10 cellular contexts compared by ENCODE assay signal in the genomic region with DNA sequence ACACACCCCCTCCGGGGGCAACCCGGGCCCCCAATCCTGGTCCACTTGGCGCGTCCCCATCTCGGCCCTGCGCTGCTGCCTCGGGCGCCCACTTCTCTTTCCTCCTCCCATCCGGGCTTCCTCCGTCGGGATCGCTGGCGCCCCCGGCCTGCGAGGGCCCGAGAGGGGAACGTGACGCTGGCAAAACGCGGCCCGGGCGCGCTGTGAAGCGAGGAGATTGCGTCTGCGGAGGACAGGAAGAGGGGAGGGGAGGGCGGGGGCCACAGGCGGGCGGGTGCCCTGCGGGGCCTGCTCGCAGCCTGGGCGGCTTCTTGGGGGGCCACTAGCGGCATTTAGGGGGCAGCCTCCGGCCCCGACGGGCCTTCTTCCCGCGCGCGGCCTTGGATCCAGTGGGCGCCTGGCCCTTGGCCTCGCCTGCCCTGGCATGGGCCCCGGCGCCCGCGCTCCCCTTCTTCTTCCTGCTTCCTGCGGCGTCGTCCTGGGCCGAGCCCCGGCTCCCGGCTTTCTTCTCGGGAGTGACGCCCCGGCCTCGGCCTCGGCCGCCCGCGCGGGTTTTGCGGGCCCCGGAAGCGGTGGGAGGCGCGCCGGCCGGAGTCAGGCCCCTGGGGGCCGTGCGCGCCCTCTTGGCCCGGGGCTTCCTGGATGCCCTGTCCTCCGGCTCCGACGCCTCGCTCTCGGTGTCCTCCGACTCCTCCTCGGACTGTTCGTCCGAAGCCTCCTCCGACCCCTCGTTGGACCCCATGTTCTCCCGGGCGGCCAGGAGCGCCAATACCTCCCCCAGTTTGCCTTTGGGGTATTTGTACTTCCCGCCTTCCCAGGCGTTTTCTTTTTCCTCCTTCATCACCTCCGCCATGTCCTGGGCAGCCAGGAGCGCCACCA. TPM values are rescaled to one million over a fixed set of nuclear protein-coding genes. Genes with fewer than 3 reads are reported as not detected.
A peak's percentile ranks its signal among the peaks of the same experiment; 100 is the strongest.
DNase-seq lines count a peak whose midpoint lies in the region; ATAC-seq, FAIRE-seq and TF ChIP-seq lines count a peak whose summit lies in the region.
"Had no signal": no experiment of that assay in that cellular context is flagged by ENCODE, and none has a peak within 500 bp of the region (broad histone marks: within the 10 kb centered on the region; RNA-seq: fewer than 3 reads in every experiment).

No MANE protein-coding gene starts in this region.

- H4K20me1 ChIP-seq in GM12878 (ENCODE audit: control insufficient read depth, insufficient read depth) = no peaks in the 10 kb centered on the region

- no peak overlapping the region for H3K4me3 ChIP-seq in GM12878
- peak overlapping the region in 4 of 5 donors; percentile 61 to 69 (median 66) for H3K4me3 ChIP-seq in subcutaneous abdominal adipose tissue (ENCODE audit: low read depth in 1 of 5, low read length in 5 of 5)
- H3K4me3 ChIP-seq: K562 had no signal

- in situ Hi-C loops in GM12878 (cut with MboI) = no loop called here

- intact Hi-C loops in GM12878 (cut with micrococcal nuclease; ENCODE audit: unreplicated experiment) = no loop called here
- intact Hi-C loops in left colon (cut with DNase I, micrococcal nuclease) = no loop called here

- no peak for FAIRE-seq in GM12878 (lab: Jason Lieb, UNC)
- FAIRE-seq: K562 had no signal

- H3K27ac ChIP-seq in GM12878 (ENCODE audit: control insufficient read depth, insufficient read depth) = no peak overlapping the region
- no peak overlapping the region for H3K27ac ChIP-seq in subcutaneous abdominal adipose tissue (ENCODE audit: low read depth, low read length)

- RAD21 ChIA-PET in GM12878 (lab: Charles Lee; ENCODE audit: unreplicated experiment) = no interaction called here

- WGBS in GM12878 (ENCODE audit: insufficient coverage, insufficient replicate concordance, low lambda C conversion rate, missing lambda C conversion rate) = 3% methylated on average over 80 of the region's 90 CpGs

- ATAC-seq in GM12878 (no peak), left colon (peak; percentile 38), HG03045 (IDR thresholded peaks at IDR 0.05; ENCODE audit: unreplicated experiment) (no peak)
- ATAC-seq: K562 had no signal

- peak overlapping the region; percentile 33; the same call in 1 of the 2 replicates for H3K4me2 ChIP-seq in GM12878 (ENCODE audit: control insufficient read depth, insufficient read depth)

- no peak for TF ChIP-seq POLR2A in GM12878 (IDR thresholded peaks at IDR 0.05; ENCODE audit: low read depth, low read length)

- H3K36me3 ChIP-seq in GM12878 (ENCODE audit: control insufficient read depth in 2 of 2, insufficient read depth in 2 of 2, low read length in 1 of 2) (no peaks in the 10 kb centered on the region), subcutaneous abdominal adipose tissue (ENCODE audit: control insufficient read depth in 5 of 5, insufficient read depth in 5 of 5, low read length in 5 of 5) (no peaks in the 10 kb centered on the region)

- no peak for TF ChIP-seq CTCF in GM12878 (IDR thresholded peaks at IDR 0.05 in 2 of 3, conservative IDR thresholded peaks at IDR 0.05 in 1 of 3; ENCODE audit: control insufficient read depth in 2 of 3, extremely low read depth in 1 of 3, insufficient read depth in 1 of 3, low read depth in 3 of 3, low read length in 3 of 3)

- TF ChIP-seq EP300 in GM12878 (IDR thresholded peaks at IDR 0.05; ENCODE audit: borderline replicate concordance in 1 of 2, control insufficient read depth in 1 of 2, low read depth in 2 of 2, low read length in 2 of 2) = no peak

- no peak overlapping the region for H2AFZ ChIP-seq in GM12878 (ENCODE audit: control insufficient read depth, low read depth, low read length)

- no peaks in the 10 kb centered on the region for H3K9me3 ChIP-seq in GM12878 (replicated peaks; ENCODE audit: control insufficient read depth, insufficient read depth, low read length)
- no peaks in the 10 kb centered on the region for H3K9me3 ChIP-seq in subcutaneous abdominal adipose tissue (ENCODE audit: control insufficient read depth in 5 of 5, low read length in 5 of 5)

- DNase-seq in NCI-H510A treated with DMSO at 0.1 percent for 48 hours (lab: John Stamatoyannopoulos, UW) (peak; percentile 11), NCI-H510A (lab: John Stamatoyannopoulos, UW) (no peak), GM12878 (ENCODE audit: low read depth, low spot score) (no peak), left colon (no peak), NCI-H446 treated with DMSO at 0.1 percent for 48 hours (lab: John Stamatoyannopoulos, UW) (no peak), NCI-H1694 treated with DMSO at 0.1 percent for 48 hours (lab: John Stamatoyannopoulos, UW) (no peak)
- DNase-seq: hippocampal formation had no signal

- H3K79me2 ChIP-seq in GM12878 (ENCODE audit: control insufficient read depth, insufficient read depth, low read length) = no peaks in the 10 kb centered on the region

- POLR2A ChIA-PET in GM12878 (lab: Charles Lee) = no interaction called here

- CTCF ChIA-PET in GM12878 (lab: Yijun Ruan, JAX) = no interaction called here

- H3K27me3 ChIP-seq in GM12878 (replicated peaks in 1 of 2; ENCODE audit: control insufficient read depth in 2 of 2, insufficient read depth in 2 of 2, low read length in 1 of 2) (peaks cover 20 to 33% of the 10 kb centered on the region in 2 experiments), subcutaneous abdominal adipose tissue (ENCODE audit: control insufficient read depth in 5 of 5, insufficient read depth in 4 of 5, low read length in 5 of 5) (peaks cover 0 to 5% (median 0%) of the 10 kb centered on the region in 5 donors)

- SMC1A ChIA-PET in GM12878 (lab: Charles Lee; ENCODE audit: uncharacterized antibody, unreplicated experiment) = no interaction called here

- H3K9ac ChIP-seq in GM12878 (ENCODE audit: control insufficient read depth, insufficient read depth, low read length) (no peak overlapping the region), subcutaneous abdominal adipose tissue (ENCODE audit: low read length in 5 of 5) (peak overlapping the region; percentile 8 to 72 (median 62))

- no peak for TF ChIP-seq RAD21 in GM12878 (IDR thresholded peaks at IDR 0.05; ENCODE audit: insufficient read depth, low read depth, low read length)

- BruUV-seq in GM12878 (replicated peaks; lab: Mats Ljungman, UMichigan) = no TSS peak

- no peaks in the 10 kb centered on the region for H3K4me1 ChIP-seq in GM12878 (ENCODE audit: control insufficient read depth, insufficient read depth, low read length)
- H3K4me1 ChIP-seq in subcutaneous abdominal adipose tissue (ENCODE audit: control insufficient read depth in 5 of 5, insufficient read depth in 5 of 5, low read length in 5 of 5) = peaks cover 0 to 65% (median 56%) of the 10 kb centered on the region in 5 donors

TF ChIP-seq in GM12878, 131 proteins besides CTCF, POLR2A, EP300 and RAD21 (continues in another document):
- no peak for TF ChIP-seq BRCA1 (IDR thresholded peaks at IDR 0.05; ENCODE audit: low read depth, low read length)

RNA-seq across cellular contexts. Expression of a gene that starts 2.2 kb away (rescaled TPM):
- total RNA-seq in GM12878 (2013; cell fraction: nucleolus; rRNA removed) = 0.08 TPM in 1 of 2 replicates, not detected in the other
- not detected in 2 replicates for total RNA-seq in GM12878 (2014; rRNA removed)
- total RNA-seq in GM12878 (2014; rRNA removed; fragmentation: Illumina TruSeq; extraction: Trizol) = not detected in 2 replicates
- not detected in 2 replicates for total RNA-seq in GM12878 (2021)
- polyA plus RNA-seq in GM12878 (2011; ENCODE audit: low read depth) = not detected
- polyA plus RNA-seq in GM12878 (2011; rRNA removed) = not detected in 2 replicates
- polyA plus RNA-seq in GM12878 (2011; cell fraction: cytosol; rRNA removed) = not detected in 2 replicates
- not detected in 2 replicates for polyA plus RNA-seq in GM12878 (2011; cell fraction: nucleus; rRNA removed)
- polyA plus RNA-seq in GM12878 (2012) = 0.01 TPM in 1 of 2 replicates, not detected in the other
- 0.01 TPM in 1 of 2 replicates, not detected in the other for polyA plus RNA-seq in GM12878 (2014; fragmentation: Illumina TruSeq; extraction: Trizol)
- polyA plus RNA-seq in GM12878 (2014; fragmentation: Nextera tagmentation; extraction: Ambion mirVana) = not detected
- not detected in 2 replicates for polyA plus RNA-seq in GM12878 (2014; rRNA removed)
- polyA plus RNA-seq in GM12878 (2016; fragmentation: Nextera tagmentation; extraction: Ambion mirVana) = not detected
- not detected in 2 replicates for polyA minus RNA-seq in GM12878 (2011; rRNA and poly(A)+ RNA removed)
- not detected in 2 replicates for polyA minus RNA-seq in GM12878 (2011; cell fraction: cytosol; rRNA and poly(A)+ RNA removed)
- not detected in 2 replicates for polyA minus RNA-seq in GM12878 (2011; cell fraction: nucleus; rRNA and poly(A)+ RNA removed)
- total RNA-seq in left colon = under 1 TPM; 0.21 to 0.61 TPM
- total RNA-seq: K562 had no signal
- polyA plus RNA-seq: K562 had no signal

RNA-seq across cellular contexts. Expression of a gene that starts 22.1 kb away (rescaled TPM):
- total RNA-seq in GM12878 (2013; cell fraction: nucleolus; rRNA removed) = 2.0 and 2.1 TPM in 2 replicates
- total RNA-seq in GM12878 (2014; rRNA removed) (0.28 and 0.98 TPM in 2 replicates), GM12878 (2014; rRNA removed; fragmentation: Illumina TruSeq; extraction: Trizol) (0.22 and 0.23 TPM in 2 replicates), GM12878 (2021) (0.26 and 0.88 TPM in 2 replicates), left colon (1 to 10 TPM in 1 of 2 donors, under 1 TPM in 1; 0.24 to 1.1 TPM)
- polyA plus RNA-seq in GM12878 (2011; ENCODE audit: low read depth) = 0.34 TPM
- polyA plus RNA-seq in GM12878 (2011; rRNA removed) (0.15 and 0.17 TPM in 2 replicates), GM12878 (2014; fragmentation: Illumina TruSeq; extraction: Trizol) (0.08 and 0.18 TPM in 2 replicates), GM12878 (2014; fragmentation: Nextera tagmentation; extraction: Ambion mirVana) (under 1 TPM; 0.02 to 0.05 TPM), GM12878 (2014; rRNA removed) (0.05 and 0.19 TPM in 2 replicates), GM12878 (2016; fragmentation: Nextera tagmentation; extraction: Ambion mirVana) (under 1 TPM; 0.10 to 0.15 TPM)
- 0.08 and 0.46 TPM in 2 replicates for polyA plus RNA-seq in GM12878 (2011; cell fraction: cytosol; rRNA removed)
- polyA plus RNA-seq in GM12878 (2011; cell fraction: nucleus; rRNA removed) = 0.04 TPM in 1 of 2 replicates, not detected in the other
- 0.51 and 0.66 TPM in 2 replicates for polyA plus RNA-seq in GM12878 (2012)
- 0.05 TPM in 1 of 2 replicates, not detected in the other for polyA minus RNA-seq in GM12878 (2011; rRNA and poly(A)+ RNA removed)
- polyA minus RNA-seq in GM12878 (2011; cell fraction: cytosol; rRNA and poly(A)+ RNA removed) = not detected in 2 replicates
- 0.10 TPM in 1 of 2 replicates, not detected in the other for polyA minus RNA-seq in GM12878 (2011; cell fraction: nucleus; rRNA and poly(A)+ RNA removed)
